18 cellular contexts compared by ENCODE assay signal in the genomic region with DNA sequence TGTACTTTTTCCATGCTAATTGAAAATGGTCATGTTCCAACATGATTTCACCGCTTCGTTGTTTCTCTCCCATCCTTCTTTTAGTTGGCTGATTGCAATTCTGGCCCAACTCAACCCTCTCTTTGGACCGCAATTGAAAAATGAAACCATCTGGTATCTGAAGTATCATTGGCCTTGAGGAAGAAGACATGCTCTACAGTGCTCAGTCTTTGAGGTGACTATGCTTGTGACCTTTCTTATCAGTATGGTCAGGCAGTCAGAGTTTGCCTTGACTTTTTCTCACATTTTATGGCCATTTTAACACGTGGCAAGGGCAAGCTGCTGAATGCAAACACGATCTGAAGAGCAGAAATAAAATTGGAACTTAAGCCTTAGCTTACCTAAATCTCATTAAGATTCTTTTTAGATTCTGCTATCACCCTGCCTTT. TPM values are rescaled to one million over a fixed set of nuclear protein-coding genes. Genes with fewer than 3 reads are reported as not detected.
DNase-seq lines count a peak whose midpoint lies in the region; ATAC-seq and TF ChIP-seq lines count a peak whose summit lies in the region.
"Had no signal": no experiment of that assay in that cellular context is flagged by ENCODE, and none has a peak within 500 bp of the region (broad histone marks: within the 10 kb centered on the region; RNA-seq: fewer than 3 reads in every experiment).

No MANE protein-coding gene starts in this region.

- ATAC-seq in Right ventricle myocardium inferior (peak; percentile 64), Right ventricle myocardium superior (ENCODE audit: poor library complexity) (no peak)

- DNase-seq in Right ventricle myocardium inferior (ENCODE audit: missing footprints) (no peak), Right ventricle myocardium superior (no peak), caudate nucleus (lab: John Stamatoyannopoulos, UW) (no peak), immature natural killer cell (no peak), thyroid gland (no peak), PC-9 (no peak), hepatic stellate cell (ENCODE audit: low spot score) (no peak)
- no peak for DNase-seq in activated CD4-positive, alpha-beta memory T cell treated with anti-CD3 and anti-CD28 coated beads, Interleukin-2, amount 10 ng/mL, durations not matched to agents 7 days and 5 days
- DNase-seq: activated CD4-positive, alpha-beta T cell treated with anti-CD3 and anti-CD28 coated beads, Interleukin-2, amount 10 ng/mL, durations not matched to agents 7 days and 5 days; Calu3; GDM1; NCI-H1048; NCI-H2171; NK-92 treated with Interleukin-12 subunit alpha and Interleukin-12 subunit beta, amount 100 ng/mL, for 24 hours; SHP77 treated with DMSO at 0.1 percent for 48 hours; tibial artery had no signal

- TF ChIP-seq POLR2A in thyroid gland (IDR thresholded peaks at IDR 0.05): no peak

- peaks cover 0 to 10% (median 0%) of the 10 kb centered on the region in 3 donors for H3K36me3 Mint-ChIP-seq in immature natural killer cell
- H3K36me3 Mint-ChIP-seq in activated CD4-positive, alpha-beta memory T cell treated with anti-CD3 and anti-CD28 coated beads, Interleukin-2, amount 10 ng/mL, durations not matched to agents 7 days and 5 days (ENCODE audit: low read depth): peaks cover 39% of the 10 kb centered on the region

- H3K4me3 ChIP-seq in thyroid gland (replicated peaks in 1 of 3) (no peak overlapping the region), PC-9 (no peak overlapping the region)
- H3K4me3 ChIP-seq: tibial artery had no signal

- peaks cover 20% of the 10 kb centered on the region for H4K20me1 ChIP-seq in PC-9 (ENCODE audit: insufficient read depth)

- H3K27me3 ChIP-seq in thyroid gland (no peaks in the 10 kb centered on the region), PC-9 (ENCODE audit: insufficient read depth, low read depth) (no peaks in the 10 kb centered on the region)
- H3K27me3 ChIP-seq: tibial artery had no signal

- H3K4me1 ChIP-seq in thyroid gland: peaks cover 64 to 66% of the 10 kb centered on the region in 2 donors
- peaks cover 24% of the 10 kb centered on the region for H3K4me1 ChIP-seq in PC-9 (replicated peaks; ENCODE audit: insufficient read depth)

- no peak overlapping the region for H2AFZ ChIP-seq in PC-9

- no peak overlapping the region for H3K4me2 ChIP-seq in PC-9

- H3F3A ChIP-seq in PC-9 (ENCODE audit: insufficient read depth, low read depth): peaks cover 28% of the 10 kb centered on the region

- H3K9me3 ChIP-seq in thyroid gland (no peaks in the 10 kb centered on the region), PC-9 (ENCODE audit: insufficient read depth, low read depth) (no peaks in the 10 kb centered on the region)
- H3K9me3 ChIP-seq: tibial artery had no signal

- no peaks in the 10 kb centered on the region for H3K9me2 ChIP-seq in PC-9 (ENCODE audit: insufficient read depth)

- 45 to 53% methylated on average over 5 of the region's 5 CpGs for WGBS in thyroid gland, 2 donors

- H3K9me3 Mint-ChIP-seq in immature natural killer cell: no peaks in the 10 kb centered on the region
- peaks cover 2% of the 10 kb centered on the region for H3K9me3 Mint-ChIP-seq in activated CD4-positive, alpha-beta memory T cell treated with anti-CD3 and anti-CD28 coated beads, Interleukin-2, amount 10 ng/mL, durations not matched to agents 7 days and 5 days
- H3K9me3 Mint-ChIP-seq: activated CD4-positive, alpha-beta T cell treated with anti-CD3 and anti-CD28 coated beads, Interleukin-2, amount 10 ng/mL, durations not matched to agents 7 days and 5 days; IgD-negative memory B cell had no signal

- POLR2A ChIA-PET in activated CD4-positive, alpha-beta memory T cell treated with anti-CD3 and anti-CD28 coated beads, Interleukin-2, amount 10 ng/mL, durations not matched to agents 7 days and 5 days (lab: Charles Lee): interaction anchor here (1.6 kb wide), 1 partner anchor 15 kb away, joined by 3 read pairs; no protein-coding TSS in a partner anchor
- POLR2A ChIA-PET in PC-9 (lab: Charles Lee; ENCODE audit: unreplicated experiment): no interaction called here

- H3K4me1 Mint-ChIP-seq in immature natural killer cell: peaks cover 40 to 62% of the 10 kb centered on the region in 2 donors
- peaks cover 16% of the 10 kb centered on the region for H3K4me1 Mint-ChIP-seq in activated CD4-positive, alpha-beta memory T cell treated with anti-CD3 and anti-CD28 coated beads, Interleukin-2, amount 10 ng/mL, durations not matched to agents 7 days and 5 days

- H3K79me2 ChIP-seq in PC-9 (ENCODE audit: low read depth): peaks cover 51% of the 10 kb centered on the region

- no TSS peak for BruUV-seq in PC-9 (replicated peaks; lab: Mats Ljungman, UMichigan)

- TF ChIP-seq CTCF in thyroid gland (IDR thresholded peaks at IDR 0.05): no peak
- TF ChIP-seq CTCF in PC-9 (conservative IDR thresholded peaks at IDR 0.05): no peak

- intact Hi-C loops in Right ventricle myocardium inferior (cut with DNase I) (no loop called here), Right ventricle myocardium superior (cut with DNase I) (no loop called here), thyroid gland (cut with DNase I) (no loop called here), PC-9 (cut with micrococcal nuclease; ENCODE audit: unreplicated experiment) (no loop called here)

- CTCF ChIA-PET in activated CD4-positive, alpha-beta memory T cell treated with anti-CD3 and anti-CD28 coated beads, Interleukin-2, amount 10 ng/mL, durations not matched to agents 7 days and 5 days (lab: Charles Lee): no interaction called here
- CTCF ChIA-PET in PC-9 (lab: Charles Lee): interaction anchor here (0.7 kb wide), 1 partner anchor 262 kb away, joined by 5 read pairs; no protein-coding TSS in a partner anchor

- peaks cover 0 to 2% (median 0%) of the 10 kb centered on the region in 3 donors for H3K27me3 Mint-ChIP-seq in immature natural killer cell (ENCODE audit: low read depth in 3 of 3)
- no peaks in the 10 kb centered on the region for H3K27me3 Mint-ChIP-seq in activated CD4-positive, alpha-beta memory T cell treated with anti-CD3 and anti-CD28 coated beads, Interleukin-2, amount 10 ng/mL, durations not matched to agents 7 days and 5 days
- H3K27me3 Mint-ChIP-seq: activated CD4-positive, alpha-beta T cell treated with anti-CD3 and anti-CD28 coated beads, Interleukin-2, amount 10 ng/mL, durations not matched to agents 7 days and 5 days; IgD-negative memory B cell; progenitor cell of endocrine pancreas had no signal

- no peaks in the 10 kb centered on the region for H3K36me3 ChIP-seq in thyroid gland
- H3K36me3 ChIP-seq in PC-9 (ENCODE audit: low read depth): peaks cover 11% of the 10 kb centered on the region; the same call in 1 of the 2 replicates

- H3K4me3 Mint-ChIP-seq in immature natural killer cell: peak overlapping the region in 1 of 5 donors; percentile 4
- no peak overlapping the region for H3K4me3 Mint-ChIP-seq in activated CD4-positive, alpha-beta memory T cell treated with anti-CD3 and anti-CD28 coated beads, Interleukin-2, amount 10 ng/mL, durations not matched to agents 7 days and 5 days
- H3K4me3 Mint-ChIP-seq: activated CD4-positive, alpha-beta T cell treated with anti-CD3 and anti-CD28 coated beads, Interleukin-2, amount 10 ng/mL, durations not matched to agents 7 days and 5 days had no signal

- peak overlapping the region in 4 of 6 donors; percentile 26 to 67 (median 44) for H3K27ac Mint-ChIP-seq in immature natural killer cell
- no peak overlapping the region for H3K27ac Mint-ChIP-seq in activated CD4-positive, alpha-beta memory T cell treated with anti-CD3 and anti-CD28 coated beads, Interleukin-2, amount 10 ng/mL, durations not matched to agents 7 days and 5 days
- H3K27ac Mint-ChIP-seq: activated CD4-positive, alpha-beta T cell treated with anti-CD3 and anti-CD28 coated beads, Interleukin-2, amount 10 ng/mL, durations not matched to agents 7 days and 5 days had no signal

- H3K27ac ChIP-seq in caudate nucleus (ENCODE audit: low read depth, low read length) (peak overlapping the region; percentile 36), thyroid gland (peak overlapping the region; percentile 88 to 99 (median 90)), PC-9 (no peak overlapping the region)
- H3K27ac ChIP-seq: tibial artery had no signal

RNA-seq across cellular contexts. Expression of a gene that starts 36.0 kb away (rescaled TPM):
- total RNA-seq in Right ventricle myocardium inferior: 23.9 TPM
- 23.9 TPM for total RNA-seq in Right ventricle myocardium superior
- polyA plus RNA-seq in immature natural killer cell: 10 to 100 TPM; 40.6 to 71.2 (median 48.5) TPM
- 100 to 1,000 TPM in 1 of 4 donors, 10 to 100 TPM in 3; 47.7 to 125 (median 77.3) TPM for total RNA-seq in thyroid gland
- 10 to 100 TPM; 24.2 to 25.4 TPM for total RNA-seq in activated CD4-positive, alpha-beta memory T cell treated with anti-CD3 and anti-CD28 coated beads, Interleukin-2, amount 10 ng/mL, durations not matched to agents 7 days and 5 days
- total RNA-seq in PC-9 (2021): 16.9 and 21.9 TPM in 2 replicates

RNA-seq across cellular contexts. Expression of a gene that starts 36.6 kb away (rescaled TPM):
- 167 TPM for total RNA-seq in Right ventricle myocardium inferior
- total RNA-seq in Right ventricle myocardium superior: 187 TPM
- 100 to 1,000 TPM; 474 to 487 (median 485) TPM for polyA plus RNA-seq in immature natural killer cell
- 100 to 1,000 TPM; 170 to 254 (median 198) TPM for total RNA-seq in thyroid gland
- total RNA-seq in activated CD4-positive, alpha-beta memory T cell treated with anti-CD3 and anti-CD28 coated beads, Interleukin-2, amount 10 ng/mL, durations not matched to agents 7 days and 5 days: 100 to 1,000 TPM; 163 to 166 TPM
- total RNA-seq in PC-9 (2021): 190 and 251 TPM in 2 replicates
